Comparison of ENCODE assay signal across 1 cellular context in the genomic region with DNA sequence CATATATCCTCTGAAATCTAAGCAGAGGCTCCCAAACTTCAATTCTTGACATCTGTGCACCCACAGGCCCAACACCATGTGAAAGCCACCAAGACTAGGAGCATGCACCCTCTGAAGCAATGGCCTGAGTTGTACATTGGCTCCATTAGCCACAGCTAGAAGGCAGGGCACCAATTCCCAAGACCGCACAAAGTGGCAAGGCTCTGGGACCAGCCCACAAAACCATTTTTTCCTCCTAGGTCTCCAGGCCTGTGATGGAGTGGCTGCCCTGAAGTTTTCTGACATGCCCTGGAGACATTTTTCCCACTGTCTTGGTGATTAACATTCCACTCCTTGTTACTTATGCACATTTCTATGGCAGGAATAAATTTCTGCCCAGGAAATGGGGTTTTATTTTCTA.
TF ChIP-seq lines count a peak whose summit lies in the region.

No MANE protein-coding gene starts in this region.

TF ChIP-seq in HEK293, 187 proteins besides CTCF, POLR2A, EP300 and RAD21 (continued from another document):
- TF ChIP-seq, protein P1, sequence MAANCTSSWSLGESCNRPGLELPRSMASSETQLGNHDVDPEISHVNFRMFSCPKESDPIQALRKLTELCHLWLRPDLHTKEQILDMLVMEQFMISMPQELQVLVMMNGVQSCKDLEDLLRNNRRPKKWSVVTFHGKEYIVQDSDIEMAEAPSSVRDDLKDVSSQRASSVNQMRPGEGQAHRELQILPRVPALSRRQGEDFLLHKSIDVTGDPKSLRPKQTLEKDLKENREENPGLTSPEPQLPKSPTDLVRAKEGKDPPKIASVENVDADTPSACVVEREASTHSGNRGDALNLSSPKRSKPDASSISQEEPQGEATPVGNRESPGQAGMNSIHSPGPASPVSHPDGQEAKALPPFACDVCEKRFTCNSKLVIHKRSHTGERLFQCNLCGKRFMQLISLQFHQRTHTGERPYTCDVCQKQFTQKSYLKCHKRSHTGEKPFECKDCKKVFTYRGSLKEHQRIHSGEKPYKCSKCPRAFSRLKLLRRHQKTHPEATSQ (tag by site-specific recombination; IDR thresholded peaks at IDR 0.05) = no peak
- TF ChIP-seq, protein P2, sequence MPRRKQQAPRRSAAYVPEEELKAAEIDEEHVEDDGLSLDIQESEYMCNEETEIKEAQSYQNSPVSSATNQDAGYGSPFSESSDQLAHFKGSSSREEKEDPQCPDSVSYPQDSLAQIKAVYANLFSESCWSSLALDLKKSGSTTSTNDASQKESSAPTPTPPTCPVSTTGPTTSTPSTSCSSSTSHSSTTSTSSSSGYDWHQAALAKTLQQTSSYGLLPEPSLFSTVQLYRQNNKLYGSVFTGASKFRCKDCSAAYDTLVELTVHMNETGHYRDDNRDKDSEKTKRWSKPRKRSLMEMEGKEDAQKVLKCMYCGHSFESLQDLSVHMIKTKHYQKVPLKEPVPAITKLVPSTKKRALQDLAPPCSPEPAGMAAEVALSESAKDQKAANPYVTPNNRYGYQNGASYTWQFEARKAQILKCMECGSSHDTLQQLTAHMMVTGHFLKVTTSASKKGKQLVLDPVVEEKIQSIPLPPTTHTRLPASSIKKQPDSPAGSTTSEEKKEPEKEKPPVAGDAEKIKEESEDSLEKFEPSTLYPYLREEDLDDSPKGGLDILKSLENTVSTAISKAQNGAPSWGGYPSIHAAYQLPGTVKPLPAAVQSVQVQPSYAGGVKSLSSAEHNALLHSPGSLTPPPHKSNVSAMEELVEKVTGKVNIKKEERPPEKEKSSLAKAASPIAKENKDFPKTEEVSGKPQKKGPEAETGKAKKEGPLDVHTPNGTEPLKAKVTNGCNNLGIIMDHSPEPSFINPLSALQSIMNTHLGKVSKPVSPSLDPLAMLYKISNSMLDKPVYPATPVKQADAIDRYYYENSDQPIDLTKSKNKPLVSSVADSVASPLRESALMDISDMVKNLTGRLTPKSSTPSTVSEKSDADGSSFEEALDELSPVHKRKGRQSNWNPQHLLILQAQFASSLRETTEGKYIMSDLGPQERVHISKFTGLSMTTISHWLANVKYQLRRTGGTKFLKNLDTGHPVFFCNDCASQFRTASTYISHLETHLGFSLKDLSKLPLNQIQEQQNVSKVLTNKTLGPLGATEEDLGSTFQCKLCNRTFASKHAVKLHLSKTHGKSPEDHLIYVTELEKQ (tag by site-specific recombination; IDR thresholded peaks at IDR 0.05; ENCODE audit: borderline replicate concordance) = no peak
- TF ChIP-seq, protein P3, sequence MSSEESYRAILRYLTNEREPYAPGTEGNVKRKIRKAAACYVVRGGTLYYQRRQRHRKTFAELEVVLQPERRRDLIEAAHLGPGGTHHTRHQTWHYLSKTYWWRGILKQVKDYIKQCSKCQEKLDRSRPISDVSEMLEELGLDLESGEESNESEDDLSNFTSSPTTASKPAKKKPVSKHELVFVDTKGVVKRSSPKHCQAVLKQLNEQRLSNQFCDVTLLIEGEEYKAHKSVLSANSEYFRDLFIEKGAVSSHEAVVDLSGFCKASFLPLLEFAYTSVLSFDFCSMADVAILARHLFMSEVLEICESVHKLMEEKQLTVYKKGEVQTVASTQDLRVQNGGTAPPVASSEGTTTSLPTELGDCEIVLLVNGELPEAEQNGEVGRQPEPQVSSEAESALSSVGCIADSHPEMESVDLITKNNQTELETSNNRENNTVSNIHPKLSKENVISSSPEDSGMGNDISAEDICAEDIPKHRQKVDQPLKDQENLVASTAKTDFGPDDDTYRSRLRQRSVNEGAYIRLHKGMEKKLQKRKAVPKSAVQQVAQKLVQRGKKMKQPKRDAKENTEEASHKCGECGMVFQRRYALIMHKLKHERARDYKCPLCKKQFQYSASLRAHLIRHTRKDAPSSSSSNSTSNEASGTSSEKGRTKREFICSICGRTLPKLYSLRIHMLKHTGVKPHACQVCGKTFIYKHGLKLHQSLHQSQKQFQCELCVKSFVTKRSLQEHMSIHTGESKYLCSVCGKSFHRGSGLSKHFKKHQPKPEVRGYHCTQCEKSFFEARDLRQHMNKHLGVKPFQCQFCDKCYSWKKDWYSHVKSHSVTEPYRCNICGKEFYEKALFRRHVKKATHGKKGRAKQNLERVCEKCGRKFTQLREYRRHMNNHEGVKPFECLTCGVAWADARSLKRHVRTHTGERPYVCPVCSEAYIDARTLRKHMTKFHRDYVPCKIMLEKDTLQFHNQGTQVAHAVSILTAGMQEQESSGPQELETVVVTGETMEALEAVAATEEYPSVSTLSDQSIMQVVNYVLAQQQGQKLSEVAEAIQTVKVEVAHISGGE (tag by site-specific recombination; conservative IDR thresholded peaks at IDR 0.05; ENCODE audit: low read depth) = no peak
- TF ChIP-seq ZNF585B (tag by site-specific recombination; IDR thresholded peaks at IDR 0.05) (peak; percentile 75), ZSCAN16 (tag by site-specific recombination; IDR thresholded peaks at IDR 0.05) (no peak), BCL11A (tag by site-specific recombination; IDR thresholded peaks at IDR 0.05; ENCODE audit: low read depth) (no peak), ZNF239 (tag by site-specific recombination; IDR thresholded peaks at IDR 0.05) (no peak), ZBTB1 (tag by site-specific recombination; IDR thresholded peaks at IDR 0.05) (no peak), ZNF184 (tag by site-specific recombination; IDR thresholded peaks at IDR 0.05) (no peak), REPIN1 (tag by site-specific recombination; IDR thresholded peaks at IDR 0.05; ENCODE audit: low read depth) (no peak)
- TF ChIP-seq, protein P4, sequence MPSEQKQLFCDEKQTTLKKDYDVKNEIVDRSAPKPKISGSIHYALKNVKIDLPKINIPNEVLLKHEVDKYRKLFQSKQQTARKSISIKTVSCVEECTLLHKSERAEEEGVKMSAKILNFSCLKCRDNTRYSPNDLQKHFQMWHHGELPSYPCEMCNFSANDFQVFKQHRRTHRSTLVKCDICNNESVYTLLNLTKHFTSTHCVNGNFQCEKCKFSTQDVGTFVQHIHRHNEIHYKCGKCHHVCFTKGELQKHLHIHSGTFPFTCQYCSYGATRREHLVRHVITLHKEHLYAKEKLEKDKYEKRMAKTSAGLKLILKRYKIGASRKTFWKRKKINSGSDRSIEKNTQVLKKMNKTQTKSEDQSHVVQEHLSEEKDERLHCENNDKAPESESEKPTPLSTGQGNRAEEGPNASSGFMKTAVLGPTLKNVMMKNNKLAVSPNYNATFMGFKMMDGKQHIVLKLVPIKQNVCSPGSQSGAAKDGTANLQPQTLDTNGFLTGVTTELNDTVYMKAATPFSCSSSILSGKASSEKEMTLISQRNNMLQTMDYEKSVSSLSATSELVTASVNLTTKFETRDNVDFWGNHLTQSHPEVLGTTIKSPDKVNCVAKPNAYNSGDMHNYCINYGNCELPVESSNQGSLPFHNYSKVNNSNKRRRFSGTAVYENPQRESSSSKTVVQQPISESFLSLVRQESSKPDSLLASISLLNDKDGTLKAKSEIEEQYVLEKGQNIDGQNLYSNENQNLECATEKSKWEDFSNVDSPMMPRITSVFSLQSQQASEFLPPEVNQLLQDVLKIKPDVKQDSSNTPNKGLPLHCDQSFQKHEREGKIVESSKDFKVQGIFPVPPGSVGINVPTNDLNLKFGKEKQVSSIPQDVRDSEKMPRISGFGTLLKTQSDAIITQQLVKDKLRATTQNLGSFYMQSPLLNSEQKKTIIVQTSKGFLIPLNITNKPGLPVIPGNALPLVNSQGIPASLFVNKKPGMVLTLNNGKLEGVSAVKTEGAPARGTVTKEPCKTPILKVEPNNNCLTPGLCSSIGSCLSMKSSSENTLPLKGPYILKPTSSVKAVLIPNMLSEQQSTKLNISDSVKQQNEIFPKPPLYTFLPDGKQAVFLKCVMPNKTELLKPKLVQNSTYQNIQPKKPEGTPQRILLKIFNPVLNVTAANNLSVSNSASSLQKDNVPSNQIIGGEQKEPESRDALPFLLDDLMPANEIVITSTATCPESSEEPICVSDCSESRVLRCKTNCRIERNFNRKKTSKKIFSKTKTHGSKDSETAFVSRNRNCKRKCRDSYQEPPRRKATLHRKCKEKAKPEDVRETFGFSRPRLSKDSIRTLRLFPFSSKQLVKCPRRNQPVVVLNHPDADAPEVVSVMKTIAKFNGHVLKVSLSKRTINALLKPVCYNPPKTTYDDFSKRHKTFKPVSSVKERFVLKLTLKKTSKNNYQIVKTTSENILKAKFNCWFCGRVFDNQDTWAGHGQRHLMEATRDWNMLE (tag by site-specific recombination; conservative IDR thresholded peaks at IDR 0.05; ENCODE audit: low read depth) = no peak
TF ChIP-seq in HEK293: peak in this region for 2.
